ENCODE assay signal across 11 cellular contexts in genomic region chr15:77836116-77836798, GRCh38.
DNase-seq lines count a peak whose midpoint lies in the region; FAIRE-seq and TF ChIP-seq lines count a peak whose summit lies in the region.
"Had no signal": no experiment of that assay in that cellular context is flagged by ENCODE, and none has a peak within 500 bp of the region (broad histone marks: within the 10 kb centered on the region; RNA-seq: fewer than 3 reads in every experiment).

No MANE protein-coding gene starts in this region.

- H3K27me3 ChIP-seq in H9 (ENCODE audit: insufficient read depth, low read length) (no peaks in the 10 kb centered on the region), small intestine (ENCODE audit: control insufficient read depth in 2 of 2, insufficient read depth in 2 of 2, low read length in 2 of 2) (peaks cover 0 to 2% of the 10 kb centered on the region in 2 donors)

- H3K4me1 Mint-ChIP-seq in H9, result peaks cover 19 to 47% of the 10 kb centered on the region in 2 experiments
- H3K4me1 Mint-ChIP-seq: activated B cell treated with CpG ODN at 0.5 μM for 24 hours, B cell had no signal

- no peak overlapping the region for H3K9ac ChIP-seq in H9 (ENCODE audit: extremely low read depth, insufficient read length, low read length)

- peak overlapping the region in 1 of 3 experiments; percentile 29; a peak in 1 of 7 replicates for H3K27ac Mint-ChIP-seq in H9
- H3K27ac Mint-ChIP-seq: activated B cell treated with CpG ODN at 0.5 μM for 24 hours, B cell had no signal

- H3K27ac ChIP-seq in H9 (ENCODE audit: insufficient read length, low read depth, low read length), result no peak overlapping the region
- H3K27ac ChIP-seq in small intestine (ENCODE audit: low read depth in 1 of 2, low read length in 1 of 2), result no peak overlapping the region

- H2BK15ac ChIP-seq in H9 (ENCODE audit: low read depth, low read length), result no peak overlapping the region

- no peaks in the 10 kb centered on the region for H3K9me3 Mint-ChIP-seq in H9
- H3K9me3 Mint-ChIP-seq: activated B cell treated with CpG ODN at 0.5 μM for 24 hours had no signal

- no peak overlapping the region for H3T11ph ChIP-seq in H9 (ENCODE audit: low read length)

- no peak overlapping the region for H2BK120ac ChIP-seq in H9 (ENCODE audit: low read depth, low read length, poor library complexity, severe bottlenecking)

- in situ Hi-C loops in astrocyte of the cerebellum (cut with HindIII; ENCODE audit: low sequenced_read_pairs), result no loop called here

- H2BK5ac ChIP-seq in H9 (ENCODE audit: insufficient read length, low read length), result no peak overlapping the region

- no peak overlapping the region for H4K91ac ChIP-seq in H9 (ENCODE audit: insufficient read length, low read depth, low read length)

- no peak overlapping the region for H3K4me2 ChIP-seq in H9 (ENCODE audit: insufficient read depth, insufficient read length, low read length)

- H2BK12ac ChIP-seq in H9 (ENCODE audit: insufficient read length, low read depth, low read length), result no peak overlapping the region

- no peak for FAIRE-seq in small intestine (lab: Jason Lieb, UNC)

- H3K4me3 Mint-ChIP-seq in H9, result no peak overlapping the region
- H3K4me3 Mint-ChIP-seq: activated B cell treated with CpG ODN at 0.5 μM for 24 hours; B cell; naive thymus-derived CD8-positive, alpha-beta T cell had no signal

- no peaks in the 10 kb centered on the region for H3K23me2 ChIP-seq in H9 (ENCODE audit: insufficient read length, low read depth, low read length, poor library complexity, severe bottlenecking)

- peak; percentile 32 for DNase-seq in NCI-H748 (lab: John Stamatoyannopoulos, UW; ENCODE audit: unreplicated experiment)
- DNase-seq in NCI-H748 treated with DMSO at 0.1 percent for 48 hours (lab: John Stamatoyannopoulos, UW), result no peak
- peak; percentile 69 for DNase-seq in H9
- DNase-seq in astrocyte of the cerebellum (ENCODE audit: low read depth), result peak; percentile 12
- peak; percentile 42 to 62 for DNase-seq in lung microvascular endothelial cell (ENCODE audit: low read depth in 2 of 2)
- no peak for DNase-seq in small intestine
- no peak for DNase-seq in NOMO-1 treated with DMSO at 0.1 percent for 48 hours (lab: John Stamatoyannopoulos, UW; ENCODE audit: unreplicated experiment)
- no peak for DNase-seq in NOMO-1 (lab: John Stamatoyannopoulos, UW; ENCODE audit: unreplicated experiment in 2 of 2)
- DNase-seq: activated B cell treated with CpG ODN at 0.5 μM for 24 hours had no signal

- peak; percentile 50 for TF ChIP-seq CTCF in H9 (conservative IDR thresholded peaks at IDR 0.05)
- TF ChIP-seq CTCF in astrocyte of the cerebellum (IDR thresholded peaks at IDR 0.05; ENCODE audit: low read depth, low read length, missing control alignments), result no peak

- no peaks in the 10 kb centered on the region for H4K20me1 ChIP-seq in H9 (ENCODE audit: control insufficient read depth, insufficient read depth, insufficient read length)

- no peak overlapping the region for H3K14ac ChIP-seq in H9 (ENCODE audit: insufficient read depth, low read length)

- no peaks in the 10 kb centered on the region for H3K79me1 ChIP-seq in H9 (ENCODE audit: insufficient read depth, low read depth, low read length, poor library complexity, severe bottlenecking)

- no CpG with 5 or more reads among the region's 8 CpGs for WGBS in H9 (ENCODE audit: extremely low coverage, insufficient read length, low lambda C conversion rate)
- 53 to 56% (median 56%) methylated on average over 8 of the region's 8 CpGs for WGBS in small intestine, 3 donors

- no peak overlapping the region for H4K5ac ChIP-seq in H9 (ENCODE audit: insufficient read length, low read depth, low read length)

- H3K79me2 ChIP-seq in H9 (ENCODE audit: insufficient read depth, low read length), result no peaks in the 10 kb centered on the region

- H2BK20ac ChIP-seq in H9 (ENCODE audit: low read depth, low read length, poor library complexity, severe bottlenecking), result no peak overlapping the region

- H3K9me3 ChIP-seq in H9 (ENCODE audit: control insufficient read depth, low read depth, low read length) (no peaks in the 10 kb centered on the region), small intestine (ENCODE audit: control insufficient read depth, low read depth) (no peaks in the 10 kb centered on the region)

- no peak overlapping the region for H3K4ac ChIP-seq in H9 (ENCODE audit: low read depth, low read length)

- peak overlapping the region; percentile 24 for H2AFZ ChIP-seq in H9 (ENCODE audit: low read length)

- peaks cover 7% of the 10 kb centered on the region for H3K27me3 Mint-ChIP-seq in H9 (ENCODE audit: low read depth)

- no peak overlapping the region for H4K8ac ChIP-seq in H9 (replicated peaks; ENCODE audit: insufficient read length, low read depth, low read length)

- H3K23ac ChIP-seq in H9 (ENCODE audit: insufficient read length, low read depth, low read length), result no peak overlapping the region

- H3K4me3 ChIP-seq in astrocyte of the cerebellum (ENCODE audit: low read depth, low read length), result no peak overlapping the region
- no peak overlapping the region for H3K4me3 ChIP-seq in small intestine (ENCODE audit: low read depth in 1 of 2, low read length in 2 of 2)

- no peaks in the 10 kb centered on the region for H3K36me3 Mint-ChIP-seq in H9 (ENCODE audit: insufficient read depth in 1 of 3, low read depth in 3 of 3)
- H3K36me3 Mint-ChIP-seq: naive thymus-derived CD8-positive, alpha-beta T cell had no signal

- no peaks in the 10 kb centered on the region for H3K36me3 ChIP-seq in small intestine (ENCODE audit: control insufficient read depth in 2 of 2, insufficient read depth in 2 of 2, low read length in 2 of 2)

- H3K18ac ChIP-seq in H9 (ENCODE audit: insufficient read length, low read depth, low read length), result no peak overlapping the region

- H3K56ac ChIP-seq in H9 (ENCODE audit: insufficient read length, low read depth, low read length), result no peak overlapping the region

- H3K4me1 ChIP-seq in H9 (ENCODE audit: insufficient read depth, low read length) (no peaks in the 10 kb centered on the region; the same call in 1 of the 2 replicates), small intestine (ENCODE audit: control insufficient read depth in 2 of 2, insufficient read depth in 1 of 2, low read depth in 1 of 2, low read length in 1 of 2) (no peaks in the 10 kb centered on the region)

- H2AK5ac ChIP-seq in H9 (ENCODE audit: insufficient read length, low read length), result no peak overlapping the region

Comparison
In these comparisons a context has a peak if more than half of its experiments do, and no peak if none do; other contexts are left out.
1. DNase-seq: peak in NCI-H748 (single experiment), H9 (single experiment), astrocyte of the cerebellum (single experiment) and lung microvascular endothelial cell (2 of 2); none in NCI-H748 treated with DMSO at 0.1 percent for 48 hours (single experiment), small intestine (single experiment), NOMO-1 treated with DMSO at 0.1 percent for 48 hours (single experiment) and NOMO-1 (0 of 2).